In genomic region chr1:30847358-30847972, GRCh38 we compare ENCODE assay signal across 9 cellular contexts.
DNase-seq lines count a peak whose midpoint lies in the region; ATAC-seq and TF ChIP-seq lines count a peak whose summit lies in the region.
"Had no signal": no experiment of that assay in that cellular context is flagged by ENCODE, and none has a peak within 500 bp of the region (broad histone marks: within the 10 kb centered on the region; RNA-seq: fewer than 3 reads in every experiment).

No MANE protein-coding gene starts in this region.

- ATAC-seq in left colon = peak; percentile 89
- ATAC-seq in GM18511 (IDR thresholded peaks at IDR 0.05; ENCODE audit: unreplicated experiment) = no peak
- no peak for ATAC-seq in HG03354 (IDR thresholded peaks at IDR 0.05; ENCODE audit: poor library complexity, severe bottlenecking, unreplicated experiment)
- no peak for ATAC-seq in HG03469 (IDR thresholded peaks at IDR 0.05; ENCODE audit: unreplicated experiment)

- H3K4me1 Mint-ChIP-seq in mesothelial cell of epicardium = peaks cover 2% of the 10 kb centered on the region

- DNase-seq in M059J (ENCODE audit: low read depth) (peak; percentile 86), caudate nucleus (lab: John Stamatoyannopoulos, UW) (peak in 56 of 61 donors; percentile 7 to 90 (median 71)), left colon (peak; percentile 74 to 88), smooth muscle cell of the brain vasculature (ENCODE audit: low read depth, low spot score) (peak; percentile 40), mesothelial cell of epicardium (ENCODE audit: low spot score in 2 of 2, unreplicated experiment in 2 of 2) (no peak)

- peaks cover 29% of the 10 kb centered on the region for H3K27me3 Mint-ChIP-seq in mesothelial cell of epicardium (ENCODE audit: low read depth)

- peak overlapping the region; percentile 81 for H3K27ac ChIP-seq in caudate nucleus (ENCODE audit: low read depth, low read length)
- H3K27ac ChIP-seq: neutrophil had no signal

- no peak overlapping the region for H3K27ac Mint-ChIP-seq in mesothelial cell of epicardium

- H3K9me3 Mint-ChIP-seq in mesothelial cell of epicardium = no peaks in the 10 kb centered on the region

- intact Hi-C loops in left colon (cut with DNase I, micrococcal nuclease) = no loop called here

- no peak overlapping the region for H3K4me3 Mint-ChIP-seq in mesothelial cell of epicardium

- no peak for TF ChIP-seq CTCF in mesothelial cell of epicardium (IDR thresholded peaks at IDR 0.05; ENCODE audit: unreplicated experiment)

- H3K36me3 Mint-ChIP-seq in mesothelial cell of epicardium = no peaks in the 10 kb centered on the region

Comparison
In these comparisons a context has a peak if more than half of its experiments do, and no peak if none do; other contexts are left out.
1. DNase-seq: peak in M059J (single experiment), caudate nucleus (56 of 61), left colon (2 of 2) and smooth muscle cell of the brain vasculature (single experiment); none in mesothelial cell of epicardium (0 of 2).